Comparison of ENCODE assay signal across 9 cellular contexts in the genomic region with DNA sequence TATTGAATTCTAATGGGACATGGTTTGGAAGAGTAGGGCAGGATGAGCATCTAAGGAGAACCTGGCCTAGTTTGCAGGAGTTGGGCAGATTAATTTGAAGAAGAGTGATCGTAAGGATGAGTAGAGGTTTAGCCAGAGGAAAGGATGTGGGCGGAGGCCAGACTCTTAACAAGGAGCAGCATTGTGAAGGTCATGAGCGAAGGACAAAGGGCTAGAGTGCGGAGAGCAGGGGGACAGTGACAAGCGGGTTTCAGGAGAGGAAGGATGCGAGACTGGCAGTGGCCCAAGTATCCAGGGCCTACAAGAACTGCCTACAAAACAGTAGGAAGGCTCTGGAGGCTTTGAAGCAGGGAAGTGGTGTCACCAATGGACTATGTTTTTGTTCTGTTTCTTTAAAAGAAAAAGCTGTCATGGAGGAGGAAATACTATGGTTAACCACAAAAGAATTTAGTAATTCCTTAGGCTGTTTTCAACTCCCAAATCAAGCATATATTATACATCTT. TPM values are rescaled to one million over a fixed set of nuclear protein-coding genes. Genes with fewer than 3 reads are reported as not detected.
DNase-seq lines count a peak whose midpoint lies in the region; ATAC-seq and TF ChIP-seq lines count a peak whose summit lies in the region.
"Had no signal": no experiment of that assay in that cellular context is flagged by ENCODE, and none has a peak within 500 bp of the region (broad histone marks: within the 10 kb centered on the region; RNA-seq: fewer than 3 reads in every experiment).

No MANE protein-coding gene starts in this region.

- H2AFZ ChIP-seq in trophoblast cell (ENCODE audit: insufficient read depth, low read length, poor library complexity) = no peak overlapping the region

- H3K27ac ChIP-seq in SJCRH30 (0 out of 2 replicates have a peak overlapping the region, but pooled peaks have one; percentile 9), trophoblast cell (ENCODE audit: low read depth, low read length) (no peak overlapping the region)

- peak overlapping the region; percentile 3 for H3K27ac Mint-ChIP-seq in progenitor cell of endocrine pancreas

- no peak overlapping the region for H2BK120ac ChIP-seq in trophoblast cell (ENCODE audit: insufficient read depth, low read length, poor library complexity)

- no peak for TF ChIP-seq CTCF in GM20000 (IDR thresholded peaks at IDR 0.05; ENCODE audit: extremely low read depth, missing control alignments)
- no peak for TF ChIP-seq CTCF in progenitor cell of endocrine pancreas (IDR thresholded peaks at IDR 0.05; ENCODE audit: unreplicated experiment)

- no peak overlapping the region for H3K4me3 ChIP-seq in SJCRH30
- no peak overlapping the region for H3K4me3 ChIP-seq in trophoblast cell (ENCODE audit: low read depth, low read length)

- no peak overlapping the region for H3K4me2 ChIP-seq in trophoblast cell (ENCODE audit: low read length)

- H3K14ac ChIP-seq in trophoblast cell (ENCODE audit: low read length) = no peak overlapping the region

- H3K4ac ChIP-seq in trophoblast cell (ENCODE audit: low read depth, low read length) = no peak overlapping the region

- H4K8ac ChIP-seq in trophoblast cell (ENCODE audit: low read depth, low read length) = no peak overlapping the region

- H3K4me1 Mint-ChIP-seq in progenitor cell of endocrine pancreas (ENCODE audit: low read depth) = no peaks in the 10 kb centered on the region

- H3K79me2 ChIP-seq in trophoblast cell (ENCODE audit: control insufficient read depth, insufficient read depth, low read length, poor library complexity) = no peaks in the 10 kb centered on the region

- DNase-seq in GM20000 (ENCODE audit: low spot score) (peak; percentile 6), SJCRH30 (peak; percentile 42 to 54), fibroblast of peridontal ligament (ENCODE audit: extremely low read depth) (peak; percentile 56), progenitor cell of endocrine pancreas (ENCODE audit: low spot score, unreplicated experiment) (no peak), trophoblast cell (no peak)
- DNase-seq: activated effector memory CD4-positive, alpha-beta T cell treated with anti-CD3 and anti-CD28 coated beads, Interleukin-2, amount 50 U/mL, for 16 hours; islet precursor cell had no signal

- no peak overlapping the region for H3K9ac ChIP-seq in trophoblast cell (ENCODE audit: low read length)

- H2BK5ac ChIP-seq in trophoblast cell (ENCODE audit: low read depth, low read length, poor library complexity) = no peak overlapping the region

- H3K9me3 ChIP-seq in SJCRH30 (replicated peaks) (no peaks in the 10 kb centered on the region; the same call in 1 of the 2 replicates), trophoblast cell (ENCODE audit: insufficient read depth, low read depth, low read length) (no peaks in the 10 kb centered on the region)

- no peak overlapping the region for H4K12ac ChIP-seq in trophoblast cell (ENCODE audit: low read depth, low read length)

- H3K23ac ChIP-seq in trophoblast cell (ENCODE audit: low read length) = no peak overlapping the region

- no peaks in the 10 kb centered on the region for H3K27me3 Mint-ChIP-seq in progenitor cell of endocrine pancreas

- no peaks in the 10 kb centered on the region for H3K9me3 Mint-ChIP-seq in progenitor cell of endocrine pancreas (ENCODE audit: low read depth)

- no peaks in the 10 kb centered on the region for H3K36me3 ChIP-seq in SJCRH30
- peaks cover 2 to 4% of the 10 kb centered on the region in 2 experiments for H3K36me3 ChIP-seq in trophoblast cell (ENCODE audit: control insufficient read depth in 1 of 2, insufficient read depth in 2 of 2, low read length in 2 of 2)

- ATAC-seq in HG03469 (IDR thresholded peaks at IDR 0.05; ENCODE audit: unreplicated experiment) = no peak
- no peak for ATAC-seq in HG02885 (IDR thresholded peaks at IDR 0.05; ENCODE audit: poor library complexity, unreplicated experiment)

- H3K18ac ChIP-seq in trophoblast cell (ENCODE audit: low read length) = no peak overlapping the region

- no peak overlapping the region for H2BK12ac ChIP-seq in trophoblast cell (ENCODE audit: low read length)

- H3K27me3 ChIP-seq in SJCRH30 (no peaks in the 10 kb centered on the region), trophoblast cell (ENCODE audit: insufficient read depth, low read length) (no peaks in the 10 kb centered on the region)

- peaks cover 3% of the 10 kb centered on the region for H3K36me3 Mint-ChIP-seq in progenitor cell of endocrine pancreas (ENCODE audit: insufficient read depth)

- no peak overlapping the region for H3K4me3 Mint-ChIP-seq in progenitor cell of endocrine pancreas (ENCODE audit: low read depth)

- no peaks in the 10 kb centered on the region for H3K79me1 ChIP-seq in trophoblast cell (ENCODE audit: low read length)

- H3K4me1 ChIP-seq in SJCRH30 (peaks cover 13% of the 10 kb centered on the region), trophoblast cell (ENCODE audit: control insufficient read depth in 1 of 2, insufficient read depth in 2 of 2, low read length in 2 of 2) (no peaks in the 10 kb centered on the region)

- H2AK5ac ChIP-seq in trophoblast cell (ENCODE audit: low read length) = no peak overlapping the region

- 100% methylated on average over 1 of the region's 6 CpGs for WGBS in trophoblast cell (ENCODE audit: extremely low coverage, insufficient coverage, insufficient read length)

- no peak overlapping the region for H4K91ac ChIP-seq in trophoblast cell (ENCODE audit: low read depth, low read length)

RNA-seq across cellular contexts. Expression of a gene that starts 20.1 kb away (rescaled TPM):
- total RNA-seq in SJCRH30 (2014; rRNA removed; shearing (Covaris generic)) = 5.0 and 6.1 TPM in 2 replicates
- 5.0 and 5.4 TPM in 2 replicates for total RNA-seq in progenitor cell of endocrine pancreas
- polyA plus RNA-seq in trophoblast cell (2013) = 18.5 and 18.7 TPM in 2 replicates

Comparison
In these comparisons a context has a peak if more than half of its experiments do, and no peak if none do; other contexts are left out.
1. DNase-seq: peak in GM20000 (single experiment), SJCRH30 (2 of 2) and fibroblast of peridontal ligament (single experiment); none in progenitor cell of endocrine pancreas (single experiment) and trophoblast cell (0 of 2).